Comparison of ENCODE assay signal across 25 cellular contexts in the genomic region with DNA sequence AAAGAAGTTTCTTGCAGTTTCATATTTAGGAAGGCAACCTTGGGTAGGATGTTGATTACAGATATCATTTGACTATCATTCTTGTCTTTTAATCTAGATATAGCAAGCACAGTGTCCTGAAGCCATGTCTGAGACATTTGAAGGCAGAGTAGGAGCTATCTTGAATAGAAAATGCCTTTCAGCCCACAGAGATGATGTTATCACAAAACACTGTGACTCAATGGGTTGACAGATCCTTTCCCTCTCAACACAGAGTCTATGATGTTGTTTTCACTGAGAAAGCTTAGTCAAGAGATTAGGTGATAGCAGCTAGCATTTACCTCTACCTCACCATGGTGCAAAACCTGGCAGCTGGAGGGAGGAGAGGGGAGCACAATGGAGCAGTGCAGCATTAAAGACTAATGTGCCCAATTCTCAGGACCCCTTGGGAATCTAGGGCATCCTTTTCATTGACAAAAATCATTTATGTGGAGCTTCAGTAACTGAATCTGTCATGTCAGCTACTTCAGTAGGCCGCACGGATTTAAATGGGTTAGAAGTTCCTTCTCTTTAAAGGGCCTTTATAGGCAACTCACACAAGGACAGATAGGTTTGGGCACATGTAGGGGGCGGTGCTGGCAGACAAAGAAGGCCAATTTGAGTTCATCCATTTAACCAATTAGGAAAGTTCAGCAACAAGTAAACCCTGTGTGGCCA.
DNase-seq lines count a peak whose midpoint lies in the region; ATAC-seq and TF ChIP-seq lines count a peak whose summit lies in the region.
"Had no signal": no experiment of that assay in that cellular context is flagged by ENCODE, and none has a peak within 500 bp of the region (broad histone marks: within the 10 kb centered on the region; RNA-seq: fewer than 3 reads in every experiment).

No MANE protein-coding gene starts in this region.

- CTCF ChIA-PET in activated CD4-positive, alpha-beta T cell treated with anti-CD3 and anti-CD28 coated beads for 36 hours (lab: Charles Lee) = no interaction called here
- CTCF ChIA-PET in WTC11 (lab: Charles Lee) = no interaction called here

- H3K4me1 Mint-ChIP-seq in activated CD4-positive, alpha-beta T cell treated with anti-CD3 and anti-CD28 coated beads for 36 hours = no peaks in the 10 kb centered on the region
- peaks cover 48% of the 10 kb centered on the region for H3K4me1 Mint-ChIP-seq in WTC11
- H3K4me1 Mint-ChIP-seq: CD4-positive, alpha-beta memory T cell had no signal

- H3K27me3 ChIP-seq in mesenchymal stem cell (ENCODE audit: control insufficient read depth in 1 of 2, insufficient read depth in 1 of 2, low read length in 2 of 2) = no peaks in the 10 kb centered on the region
- H3K27me3 ChIP-seq: BLaER1 treated with 17β-estradiol and CSF1 and Interleukin-3, amounts not matched to agents 10 nM and 100 nM had no signal

- H3K36me3 ChIP-seq in mesenchymal stem cell (ENCODE audit: control insufficient read depth in 1 of 2, insufficient read depth in 2 of 2, low read depth in 1 of 2, low read length in 2 of 2) = no peaks in the 10 kb centered on the region
- H3K36me3 ChIP-seq: BLaER1 treated with 17β-estradiol and CSF1 and Interleukin-3, amounts not matched to agents 10 nM and 100 nM had no signal

- no peak overlapping the region for H3K27ac Mint-ChIP-seq in activated CD4-positive, alpha-beta T cell treated with anti-CD3 and anti-CD28 coated beads for 36 hours
- H3K27ac Mint-ChIP-seq in WTC11 = no peak overlapping the region
- H3K27ac Mint-ChIP-seq: CD4-positive, alpha-beta memory T cell had no signal

- H3K27ac ChIP-seq in mesenchymal stem cell (ENCODE audit: low read length, poor library complexity, severe bottlenecking) = no peak overlapping the region
- H3K27ac ChIP-seq: 22Rv1; BLaER1 treated with 17β-estradiol and CSF1 and Interleukin-3, amounts not matched to agents 10 nM and 100 nM; PC-9 had no signal

- ATAC-seq in activated CD4-positive, alpha-beta T cell treated with anti-CD3 and anti-CD28 coated beads for 36 hours = peak; percentile 49
- ATAC-seq in WTC11 (peak; percentile 63), HG02623 (IDR thresholded peaks at IDR 0.05; ENCODE audit: unreplicated experiment) (no peak)
- ATAC-seq: K562 had no signal

- H2AFZ ChIP-seq in mesenchymal stem cell (ENCODE audit: low read depth, low read length) = no peak overlapping the region
- H2AFZ ChIP-seq: PC-9 had no signal

- H2AK5ac ChIP-seq in mesenchymal stem cell (ENCODE audit: low read length, severe bottlenecking) = no peak overlapping the region

- H3K4me2 ChIP-seq in mesenchymal stem cell (ENCODE audit: low read length, poor library complexity, severe bottlenecking) = no peak overlapping the region
- H3K4me2 ChIP-seq: BLaER1 treated with 17β-estradiol and CSF1 and Interleukin-3, amounts not matched to agents 10 nM and 100 nM; PC-9 had no signal

- H2BK12ac ChIP-seq in mesenchymal stem cell (ENCODE audit: low read length in 2 of 2) = no peak overlapping the region

- H4K91ac ChIP-seq in mesenchymal stem cell (ENCODE audit: low read length) = peak overlapping the region; percentile 14

- H2BK5ac ChIP-seq in mesenchymal stem cell (ENCODE audit: low read depth, low read length, poor library complexity, severe bottlenecking) = no peak overlapping the region

- H3K36me3 Mint-ChIP-seq in activated CD4-positive, alpha-beta T cell treated with anti-CD3 and anti-CD28 coated beads for 36 hours (ENCODE audit: low read depth) = no peaks in the 10 kb centered on the region
- H3K36me3 Mint-ChIP-seq in WTC11 = no peaks in the 10 kb centered on the region
- H3K36me3 Mint-ChIP-seq: CD4-positive, alpha-beta memory T cell had no signal

- no peak overlapping the region for H3K4me3 ChIP-seq in Jurkat, Clone E6-1 (ENCODE audit: low read length)
- H3K4me3 ChIP-seq in mesenchymal stem cell (ENCODE audit: insufficient read depth in 1 of 2, low read depth in 1 of 2, low read length in 2 of 2) = no peak overlapping the region
- H3K4me3 ChIP-seq: BLaER1 treated with 17β-estradiol and CSF1 and Interleukin-3, amounts not matched to agents 10 nM and 100 nM; K562; PC-9 had no signal

- no peaks in the 10 kb centered on the region for H3K4me1 ChIP-seq in mesenchymal stem cell (ENCODE audit: control insufficient read depth, insufficient read depth, low read depth, low read length)
- H3K4me1 ChIP-seq: BLaER1 treated with 17β-estradiol and CSF1 and Interleukin-3, amounts not matched to agents 10 nM and 100 nM; Caco-2 had no signal

- no peaks in the 10 kb centered on the region for H3K9me3 Mint-ChIP-seq in activated CD4-positive, alpha-beta T cell treated with anti-CD3 and anti-CD28 coated beads for 36 hours (ENCODE audit: low read depth)
- H3K9me3 Mint-ChIP-seq in WTC11 = peaks cover 7% of the 10 kb centered on the region

- no peak overlapping the region for H3K23ac ChIP-seq in mesenchymal stem cell (ENCODE audit: low read length in 2 of 2)

- no peak for DNase-seq in activated CD4-positive, alpha-beta T cell treated with anti-CD3 and anti-CD28 coated beads for 36 hours
- no peak for DNase-seq in activated CD4-positive, alpha-beta T cell treated with anti-CD3 and anti-CD28 coated beads for 48 hours
- peak; percentile 20 for DNase-seq in Jurkat, Clone E6-1 (ENCODE audit: low read depth, low spot score)
- DNase-seq in WTC11 (ENCODE audit: low spot score) (no peak), mesenchymal stem cell (no peak)
- DNase-seq in stimulated activated CD4-positive, alpha-beta T cell treated with anti-CD3 and anti-CD28 coated beads, Interleukin-1b, Interleukin-23, amount 100 ng/mL, for 48 hours = no peak
- no peak for DNase-seq in stimulated activated CD4-positive, alpha-beta T cell treated with anti-CD3 and anti-CD28 coated beads, Interleukin-4, amount 100 ng/mL, for 24 hours
- DNase-seq: Caco-2; CD4-positive, alpha-beta memory T cell; DND-41; HCEC 1CT; MM.1S; NCI-H1048; NCI-H1436; NCI-H187 treated with DMSO at 0.1 percent for 48 hours; NCI-H2107; NCI-H446 treated with DMSO at 0.1 percent for 48 hours; NCI-H69; PC-9; RPMI8226; SHP77 treated with DMSO at 0.1 percent for 48 hours had no signal

- no peak overlapping the region for H3K4ac ChIP-seq in mesenchymal stem cell (ENCODE audit: low read depth in 1 of 2, low read length in 2 of 2)

- 90% methylated on average over 3 of the region's 3 CpGs for WGBS in mesenchymal stem cell

- no peak overlapping the region for H3K18ac ChIP-seq in mesenchymal stem cell (ENCODE audit: low read depth in 1 of 2, low read length in 2 of 2)

- H3K9ac ChIP-seq in mesenchymal stem cell (ENCODE audit: low read length) = no peak overlapping the region
- H3K9ac ChIP-seq: BLaER1 treated with 17β-estradiol and CSF1 and Interleukin-3, amounts not matched to agents 10 nM and 100 nM had no signal

- intact Hi-C loops in activated CD4-positive, alpha-beta T cell treated with anti-CD3 and anti-CD28 coated beads for 36 hours (cut with DNase I, micrococcal nuclease) = no loop called here

- H3K14ac ChIP-seq in mesenchymal stem cell (ENCODE audit: low read length in 2 of 2) = no peak overlapping the region

- H3K4me3 Mint-ChIP-seq in activated CD4-positive, alpha-beta T cell treated with anti-CD3 and anti-CD28 coated beads for 36 hours = no peak overlapping the region
- no peak overlapping the region for H3K4me3 Mint-ChIP-seq in WTC11
- H3K4me3 Mint-ChIP-seq: CD4-positive, alpha-beta memory T cell had no signal

- H3K9me3 ChIP-seq in mesenchymal stem cell (ENCODE audit: control insufficient read depth, low read length) = no peaks in the 10 kb centered on the region
- H3K9me3 ChIP-seq: BLaER1 treated with 17β-estradiol and CSF1 and Interleukin-3, amounts not matched to agents 10 nM and 100 nM; Caco-2 had no signal

- no peak overlapping the region for H4K8ac ChIP-seq in mesenchymal stem cell (ENCODE audit: low read length)

- H3K27me3 Mint-ChIP-seq in activated CD4-positive, alpha-beta T cell treated with anti-CD3 and anti-CD28 coated beads for 36 hours = peaks cover 3% of the 10 kb centered on the region
- peaks cover 3% of the 10 kb centered on the region; the same call in 1 of the 2 replicates for H3K27me3 Mint-ChIP-seq in WTC11 (ENCODE audit: low read depth)
- H3K27me3 Mint-ChIP-seq: CD4-positive, alpha-beta memory T cell had no signal

- no peaks in the 10 kb centered on the region for H3K79me1 ChIP-seq in mesenchymal stem cell (replicated peaks; ENCODE audit: low read length, poor library complexity, severe bottlenecking)

- TF ChIP-seq CTCF in WTC11 (IDR thresholded peaks at IDR 0.05) = no peak

- no peak overlapping the region for H2BK120ac ChIP-seq in mesenchymal stem cell (ENCODE audit: low read depth, low read length)

- POLR2A ChIA-PET in activated CD4-positive, alpha-beta T cell treated with anti-CD3 and anti-CD28 coated beads for 36 hours (lab: Charles Lee) = no interaction called here
- POLR2A ChIA-PET in WTC11 (lab: Charles Lee) = no interaction called here

- no peak overlapping the region for H2BK15ac ChIP-seq in mesenchymal stem cell (ENCODE audit: low read depth, poor library complexity, severe bottlenecking)

TF ChIP-seq in WTC11, 78 proteins besides CTCF, POLR2A, EP300 and RAD21 (continues in another document):
- TF ChIP-seq, protein P1, sequence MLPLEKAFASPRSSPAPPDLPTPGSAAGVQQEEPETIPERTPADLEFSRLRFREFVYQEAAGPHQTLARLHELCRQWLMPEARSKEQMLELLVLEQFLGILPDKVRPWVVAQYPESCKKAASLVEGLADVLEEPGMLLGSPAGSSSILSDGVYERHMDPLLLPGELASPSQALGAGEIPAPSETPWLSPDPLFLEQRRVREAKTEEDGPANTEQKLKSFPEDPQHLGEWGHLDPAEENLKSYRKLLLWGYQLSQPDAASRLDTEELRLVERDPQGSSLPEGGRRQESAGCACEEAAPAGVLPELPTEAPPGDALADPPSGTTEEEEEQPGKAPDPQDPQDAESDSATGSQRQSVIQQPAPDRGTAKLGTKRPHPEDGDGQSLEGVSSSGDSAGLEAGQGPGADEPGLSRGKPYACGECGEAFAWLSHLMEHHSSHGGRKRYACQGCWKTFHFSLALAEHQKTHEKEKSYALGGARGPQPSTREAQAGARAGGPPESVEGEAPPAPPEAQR (CRISPR knock-in tag; IDR thresholded peaks at IDR 0.05) = no peak
- TF ChIP-seq NFE2L1 (CRISPR knock-in tag; IDR thresholded peaks at IDR 0.05) (no peak), ZNF138 (CRISPR knock-in tag; conservative IDR thresholded peaks at IDR 0.05) (no peak), ESRRA (CRISPR knock-in tag; IDR thresholded peaks at IDR 0.05; ENCODE audit: borderline replicate concordance) (no peak)
